In the genomic region with DNA sequence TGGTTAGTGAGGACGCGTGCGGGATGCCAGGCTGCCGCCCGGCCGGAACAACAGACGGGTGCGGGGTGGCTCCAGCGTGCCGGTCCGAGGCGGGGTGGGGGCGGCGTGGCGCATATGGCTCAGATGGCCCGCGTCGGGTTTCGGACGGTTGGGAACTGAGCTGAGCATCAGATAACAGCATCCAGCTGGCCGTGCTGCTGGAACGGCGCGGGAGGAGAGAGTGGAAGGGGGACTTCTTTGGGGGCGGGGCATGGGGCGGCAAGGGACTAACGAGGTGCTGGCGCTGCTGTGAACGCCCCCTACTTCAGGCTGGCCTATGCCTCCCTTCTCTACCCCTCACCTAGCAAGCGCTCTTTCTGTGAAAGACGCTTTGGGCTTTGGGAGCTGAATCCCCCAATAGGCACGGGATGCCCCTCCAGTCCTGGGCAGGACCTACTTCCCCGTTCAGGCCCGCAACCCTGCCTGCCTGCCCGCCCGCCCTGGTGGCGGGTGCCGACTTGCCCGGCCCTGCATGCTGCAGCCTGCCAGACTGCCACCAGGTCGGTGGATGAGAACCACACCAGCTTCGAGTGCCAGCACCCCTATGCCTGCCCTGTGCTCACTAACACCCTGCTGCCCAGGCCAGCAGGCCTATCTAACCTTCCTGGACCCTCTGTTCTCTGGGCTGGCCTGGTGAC, we compare ENCODE assay signal across 8 cellular contexts. TPM values are rescaled to one million over a fixed set of nuclear protein-coding genes. Genes with fewer than 3 reads are reported as not detected.
DNase-seq lines count a peak whose midpoint lies in the region; ATAC-seq and TF ChIP-seq lines count a peak whose summit lies in the region.

No MANE protein-coding gene starts in this region.

- intact Hi-C loops in psoas muscle (cut with DNase I) = loop anchor here (5.0 kb wide), 1 partner anchor 104 kb away; no protein-coding TSS in a partner anchor

- H3K4me1 ChIP-seq in gastroesophageal sphincter (peaks cover 4 to 68% (median 52%) of the 10 kb centered on the region in 3 donors), psoas muscle (peaks cover 38% of the 10 kb centered on the region)

- ATAC-seq in HG02610 (IDR thresholded peaks at IDR 0.05; ENCODE audit: unreplicated experiment) = peak; percentile 6
- ATAC-seq in gastroesophageal sphincter = peak; percentile 27
- peak in 3 of 4 donors; percentile 13 to 28 (median 27) for ATAC-seq in psoas muscle
- ATAC-seq in HG03469 (IDR thresholded peaks at IDR 0.05; ENCODE audit: unreplicated experiment) = no peak

- H3K27me3 ChIP-seq in gastroesophageal sphincter = no peaks in the 10 kb centered on the region
- H3K27me3 ChIP-seq in psoas muscle (ENCODE audit: insufficient read depth in 3 of 3, low read length in 2 of 3) = no peaks in the 10 kb centered on the region

- peak overlapping the region; percentile 58 to 91 for H3K4me3 ChIP-seq in gastroesophageal sphincter
- H3K4me3 ChIP-seq in psoas muscle = peak overlapping the region; percentile 76

- DNase-seq in GDM1 (lab: John Stamatoyannopoulos, UW) (peak; percentile 77), NOMO-1 treated with DMSO at 0.1 percent for 48 hours (lab: John Stamatoyannopoulos, UW; ENCODE audit: unreplicated experiment) (peak; percentile 49), psoas muscle (no peak), ACHN (no peak)
- peak; percentile 78 for DNase-seq in activated effector memory CD4-positive, alpha-beta T cell treated with anti-CD3 and anti-CD28 coated beads, Interleukin-2, amount 50 U/mL, for 16 hours

- H3K9me3 ChIP-seq in gastroesophageal sphincter = no peaks in the 10 kb centered on the region
- H3K9me3 ChIP-seq in psoas muscle = no peaks in the 10 kb centered on the region

- peak in 1 of 4 experiments; percentile 16 for TF ChIP-seq CTCF in gastroesophageal sphincter (IDR thresholded peaks at IDR 0.05)
- no peak for TF ChIP-seq CTCF in psoas muscle (IDR thresholded peaks at IDR 0.05)

- WGBS in gastroesophageal sphincter (ENCODE audit: low coverage in 1 of 2), 2 donors = 3% methylated on average over 13 of the region's 41 CpGs; no CpG with 5 or more reads in 1 of the 2 donors
- WGBS in psoas muscle, 3 donors = 3 to 5% (median 3%) methylated on average over 36 to 41 of the region's 41 CpGs

- H3K27ac ChIP-seq in gastroesophageal sphincter (peak overlapping the region; percentile 54 to 95 (median 94)), psoas muscle (peak overlapping the region; percentile 93)

- no peak for TF ChIP-seq POLR2A in gastroesophageal sphincter (IDR thresholded peaks at IDR 0.05)

- no peak for TF ChIP-seq EP300 in gastroesophageal sphincter (IDR thresholded peaks at IDR 0.05)

- in situ Hi-C loops in ACHN (cut with HindIII; ENCODE audit: low pct_ligation_motif_present, low pct_unique_long_range_greater_than_20kb, low sequenced_read_pairs) = no loop called here

- H3K36me3 ChIP-seq in gastroesophageal sphincter (peaks cover 0 to 12% of the 10 kb centered on the region in 2 donors), psoas muscle (ENCODE audit: insufficient read depth in 1 of 2, low read depth in 1 of 2) (peaks cover 0 to 7% of the 10 kb centered on the region in 2 donors)

RNA-seq across cellular contexts. Expression of gene INKA1, which starts 0.5 kb away (rescaled TPM):
- 1 to 10 TPM; 1.3 to 3.4 (median 3.1) TPM for total RNA-seq in gastroesophageal sphincter
- 10 to 100 TPM in 1 of 4 donors, 1 to 10 TPM in 3; 2.2 to 20.1 (median 3.6) TPM for total RNA-seq in psoas muscle
- polyA plus RNA-seq in psoas muscle = 1 to 10 TPM; 2.4 to 5.2 (median 3.6) TPM

RNA-seq across cellular contexts. Expression of gene CDHR4, which starts 3.9 kb away (rescaled TPM):
- total RNA-seq in gastroesophageal sphincter = under 1 TPM in 1 of 4 donors, not detected in 3; 0.40 TPM
- total RNA-seq in psoas muscle = not detected
- polyA plus RNA-seq in psoas muscle = under 1 TPM in 2 of 3 donors, not detected in 1; 0.03 to 0.28 TPM

RNA-seq across cellular contexts. Expression of gene UBA7, which starts 10.2 kb away (rescaled TPM):
- total RNA-seq in gastroesophageal sphincter (10 to 100 TPM; 16.2 to 62.7 (median 31.1) TPM), psoas muscle (10 to 100 TPM in 1 of 4 donors, 1 to 10 TPM in 3; 4.9 to 10.4 (median 7.3) TPM)
- polyA plus RNA-seq in psoas muscle = 1 to 10 TPM; 3.3 to 4.2 (median 4.1) TPM

RNA-seq across cellular contexts. Expression of gene IP6K1, which starts 17.3 kb away (rescaled TPM):
- total RNA-seq in gastroesophageal sphincter (10 to 100 TPM; 37.8 to 64.9 (median 43.5) TPM), psoas muscle (10 to 100 TPM; 11.6 to 16.1 (median 13.1) TPM)
- polyA plus RNA-seq in psoas muscle = 10 to 100 TPM in 1 of 3 donors, 1 to 10 TPM in 2; 9.1 to 15.5 (median 9.5) TPM

RNA-seq across cellular contexts. Expression of gene TRAIP, which starts 52.8 kb away (rescaled TPM):
- 1 to 10 TPM in 3 of 4 donors, under 1 TPM in 1; 0.81 to 1.8 (median 1.6) TPM for total RNA-seq in gastroesophageal sphincter
- total RNA-seq in psoas muscle = 1 to 10 TPM in 2 of 4 donors, under 1 TPM in 2; 0.36 to 1.2 (median 0.81) TPM
- polyA plus RNA-seq in psoas muscle = 1 to 10 TPM; 1.3 to 4.6 (median 2.0) TPM

Comparison
In these comparisons a context has a peak if more than half of its experiments do, and no peak if none do; other contexts are left out.
1. DNase-seq: peak in GDM1 (single experiment), NOMO-1 treated with DMSO at 0.1 percent for 48 hours (single experiment) and activated effector memory CD4-positive, alpha-beta T cell treated with anti-CD3 and anti-CD28 coated beads, Interleukin-2, amount 50 U/mL, for 16 hours (single experiment); none in psoas muscle (0 of 2) and ACHN (single experiment).